7 cellular contexts compared by ENCODE assay signal in genomic region chr17:2749784-2750181, GRCh38. TPM values are rescaled to one million over a fixed set of nuclear protein-coding genes. Genes with fewer than 3 reads are reported as not detected.
A peak's percentile ranks its signal among the peaks of the same experiment; 100 is the strongest.
DNase-seq lines count a peak whose midpoint lies in the region; TF ChIP-seq lines count a peak whose summit lies in the region.

No MANE protein-coding gene starts in this region.

- intact Hi-C loops in esophagus squamous epithelium (cut with DNase I), result no loop called here

- peaks cover 0 to 5% (median 0%) of the 10 kb centered on the region in 4 donors for H3K27me3 ChIP-seq in liver (ENCODE audit: control insufficient read depth in 4 of 4, insufficient read depth in 4 of 4, low read length in 3 of 4)
- H3K27me3 ChIP-seq in esophagus squamous epithelium, result peaks cover 0 to 100% (median 2%) of the 10 kb centered on the region in 4 donors

- peak in 1 of 2 donors; percentile 19 for TF ChIP-seq RAD21 in liver (IDR thresholded peaks at IDR 0.05)

- H3K4me3 ChIP-seq in liver (ENCODE audit: low read depth in 1 of 3, low read length in 3 of 3) (peak overlapping the region in 1 of 3 donors; percentile 38), esophagus squamous epithelium (peak overlapping the region in 2 of 4 donors; percentile 16 to 45)

- DNase-seq in GM19240 (ENCODE audit: insufficient read length, low spot score), result peak; percentile 78
- peak; percentile 77 for DNase-seq in NCI-H226
- DNase-seq in activated CD4-positive, alpha-beta T cell treated with anti-CD3 and anti-CD28 coated beads, Interleukin-2, amount 50 U/mL, for 48 hours, result peak; percentile 71 to 75
- peak; percentile 27 to 74 for DNase-seq in dermis microvascular lymphatic vessel endothelial cell (ENCODE audit: low read depth in 2 of 2)
- peak; percentile 16 to 63 (median 34) for DNase-seq in stimulated activated CD4-positive, alpha-beta T cell treated with anti-CD3 and anti-CD28 coated beads, TNF-alpha, amount 100 ng/mL, for 1 hour (ENCODE audit: low read depth in 3 of 3, low spot score in 1 of 3)
- no peak for DNase-seq in esophagus squamous epithelium (lab: John Stamatoyannopoulos, UW)

- no peaks in the 10 kb centered on the region for H3K9me3 ChIP-seq in liver (ENCODE audit: control insufficient read depth in 4 of 4, low read length in 3 of 4)
- no peaks in the 10 kb centered on the region for H3K9me3 ChIP-seq in esophagus squamous epithelium

- H3K36me3 ChIP-seq in liver (ENCODE audit: control insufficient read depth in 4 of 4, insufficient read depth in 3 of 4, low read depth in 1 of 4, low read length in 3 of 4), result no peaks in the 10 kb centered on the region
- no peaks in the 10 kb centered on the region for H3K36me3 ChIP-seq in esophagus squamous epithelium

- H3K4me1 ChIP-seq in liver (ENCODE audit: control insufficient read depth in 4 of 4, insufficient read depth in 4 of 4, low read length in 3 of 4) (no peaks in the 10 kb centered on the region), esophagus squamous epithelium (peaks cover 0 to 13% (median 6%) of the 10 kb centered on the region in 3 donors)

- H3K9ac ChIP-seq in liver (ENCODE audit: low read depth in 1 of 2, low read length in 2 of 2), result no peak overlapping the region

- TF ChIP-seq CTCF in liver (IDR thresholded peaks at IDR 0.05; ENCODE audit: low read depth, low read length, missing input control) (no peak), esophagus squamous epithelium (IDR thresholded peaks at IDR 0.05) (peak in 1 of 6 experiments; percentile 4)

- no peak for TF ChIP-seq POLR2A in esophagus squamous epithelium (IDR thresholded peaks at IDR 0.05)

- no peak overlapping the region for H3K27ac ChIP-seq in liver (ENCODE audit: low read depth in 1 of 2, low read length in 2 of 2)
- H3K27ac ChIP-seq in esophagus squamous epithelium, result no peak overlapping the region

- WGBS in liver, result 3% methylated on average over 35 of the region's 35 CpGs
- WGBS in esophagus squamous epithelium, 2 donors, result 0 to 4% methylated on average over 5 to 10 of the region's 35 CpGs

TF ChIP-seq in liver, 16 proteins besides CTCF, POLR2A, EP300 and RAD21:
- no peak for TF ChIP-seq EGR1 (IDR thresholded peaks at IDR 0.05; ENCODE audit: low read depth in 2 of 2)
- TF ChIP-seq ZBTB33 (IDR thresholded peaks at IDR 0.05), result no peak
- TF ChIP-seq REST (IDR thresholded peaks at IDR 0.05), result peak; percentile 99
- TF ChIP-seq FOXA1 (IDR thresholded peaks at IDR 0.05), result no peak

RNA-seq across cellular contexts. Expression of gene CCDC92B, which starts 0.3 kb away (rescaled TPM):
- total RNA-seq in dermis microvascular lymphatic vessel endothelial cell (not detected in 2 replicates), liver (not detected), esophagus squamous epithelium (under 1 TPM in 3 of 4 donors, not detected in 1; 0.15 to 0.57 (median 0.35) TPM)
- polyA plus RNA-seq in liver, result not detected

RNA-seq across cellular contexts. Expression of gene CLUH, which starts 38.2 kb away (rescaled TPM):
- total RNA-seq in dermis microvascular lymphatic vessel endothelial cell (32.3 and 41.3 TPM in 2 replicates), liver (100 to 1,000 TPM in 1 of 2 donors, 10 to 100 TPM in 1; 73.0 to 224 TPM), esophagus squamous epithelium (100 to 1,000 TPM in 3 of 4 donors, 10 to 100 TPM in 1; 89.2 to 164 (median 136) TPM)
- polyA plus RNA-seq in liver, result 100 to 1,000 TPM in 1 of 2 donors, 10 to 100 TPM in 1; 40.2 to 130 TPM

RNA-seq across cellular contexts. Expression of gene RAP1GAP2, which starts 46.5 kb away (rescaled TPM):
- 1.0 and 1.4 TPM in 2 replicates for total RNA-seq in dermis microvascular lymphatic vessel endothelial cell
- total RNA-seq in liver, result 1 to 10 TPM; 1.6 to 1.7 TPM
- under 1 TPM; 0.56 to 0.68 TPM for polyA plus RNA-seq in liver
- total RNA-seq in esophagus squamous epithelium, result 10 to 100 TPM in 2 of 4 donors, 1 to 10 TPM in 2; 4.9 to 12.4 (median 10.0) TPM
